21 cellular contexts compared by ENCODE assay signal in genomic region chr10:1516492-1517224, GRCh38.
DNase-seq lines count a peak whose midpoint lies in the region; ATAC-seq and TF ChIP-seq lines count a peak whose summit lies in the region.
"Had no signal": no experiment of that assay in that cellular context is flagged by ENCODE, and none has a peak within 500 bp of the region (broad histone marks: within the 10 kb centered on the region; RNA-seq: fewer than 3 reads in every experiment).

No MANE protein-coding gene starts in this region.

- intact Hi-C loops in cardiac septum (cut with DNase I) = no loop called here
- intact Hi-C loops in Right ventricle myocardium inferior (cut with DNase I) = no loop called here
- intact Hi-C loops in esophagus muscularis mucosa (cut with DNase I) = no loop called here
- intact Hi-C loops in sciatic nerve (cut with DNase I) = no loop called here
- intact Hi-C loops in lower lobe of right lung (cut with DNase I) = no loop called here

- H3K4me3 Mint-ChIP-seq in mesothelial cell of epicardium = no peak overlapping the region
- H3K4me3 Mint-ChIP-seq: CD8-positive, alpha-beta T cell had no signal

- no peak overlapping the region for H3K27ac Mint-ChIP-seq in mesothelial cell of epicardium
- H3K27ac Mint-ChIP-seq: CD8-positive, alpha-beta T cell had no signal

- H3K27me3 Mint-ChIP-seq in mesothelial cell of epicardium (ENCODE audit: low read depth) = peaks cover 24% of the 10 kb centered on the region

- H3K27ac ChIP-seq in esophagus muscularis mucosa (replicated peaks in 1 of 4) (no peak overlapping the region), lower lobe of right lung (no peak overlapping the region)
- H3K27ac ChIP-seq: BLaER1 had no signal

- no peak overlapping the region for H3K4me3 ChIP-seq in esophagus muscularis mucosa
- H3K4me3 ChIP-seq in lower lobe of right lung = no peak overlapping the region
- H3K4me3 ChIP-seq: BLaER1 had no signal

- H3K9me3 ChIP-seq in esophagus muscularis mucosa = no peaks in the 10 kb centered on the region
- no peaks in the 10 kb centered on the region for H3K9me3 ChIP-seq in lower lobe of right lung

- TF ChIP-seq CTCF in esophagus muscularis mucosa (IDR thresholded peaks at IDR 0.05) = no peak
- TF ChIP-seq CTCF in lower lobe of right lung (IDR thresholded peaks at IDR 0.05) = no peak
- no peak for TF ChIP-seq CTCF in mesothelial cell of epicardium (IDR thresholded peaks at IDR 0.05; ENCODE audit: unreplicated experiment)

- TF ChIP-seq EP300 in esophagus muscularis mucosa (IDR thresholded peaks at IDR 0.05) = no peak

- DNase-seq in cardiac septum (ENCODE audit: low spot score) (peak; percentile 49), Right ventricle myocardium inferior (ENCODE audit: missing footprints) (no peak), NCI-H774 (lab: John Stamatoyannopoulos, UW) (peak; percentile 59), esophagus muscularis mucosa (ENCODE audit: extremely low spot score) (peak; percentile 90), sciatic nerve (ENCODE audit: low spot score) (no peak), lower lobe of right lung (no peak), NCI-H1694 (lab: John Stamatoyannopoulos, UW) (no peak), mesothelial cell of epicardium (ENCODE audit: low spot score in 2 of 2, unreplicated experiment in 2 of 2) (no peak)
- DNase-seq: CD8-positive, alpha-beta T cell; DMS79 treated with DMSO at 0.1 percent for 48 hours; KBM-7; MV-4-11; NCI-H1930; NCI-H2171; NCI-H69; RPMI8226; SIG-M5; T-helper 1 cell had no signal

- H3K36me3 ChIP-seq in esophagus muscularis mucosa = no peaks in the 10 kb centered on the region
- no peaks in the 10 kb centered on the region for H3K36me3 ChIP-seq in lower lobe of right lung
- H3K36me3 ChIP-seq: BLaER1 had no signal

- ATAC-seq in Right ventricle myocardium inferior (no peak), sciatic nerve (peak; percentile 7), lower lobe of right lung (no peak)
- ATAC-seq: CD8-positive, alpha-beta T cell; HCT116; SK-N-SH treated with all-trans-retinoic acid at 6 μM for 48 hours had no signal

- no peaks in the 10 kb centered on the region for H3K4me1 ChIP-seq in esophagus muscularis mucosa
- H3K4me1 ChIP-seq in lower lobe of right lung = no peaks in the 10 kb centered on the region
- H3K4me1 ChIP-seq: BLaER1 had no signal

- no peaks in the 10 kb centered on the region for H3K9me3 Mint-ChIP-seq in mesothelial cell of epicardium
- H3K9me3 Mint-ChIP-seq: CD8-positive, alpha-beta T cell had no signal

- 64% methylated on average over 31 of the region's 31 CpGs for WGBS in esophagus muscularis mucosa

- H3K27me3 ChIP-seq in esophagus muscularis mucosa (peaks cover 0 to 36% (median 0%) of the 10 kb centered on the region in 4 donors), lower lobe of right lung (ENCODE audit: low read depth) (no peaks in the 10 kb centered on the region)
- H3K27me3 ChIP-seq: BLaER1 had no signal

- no peaks in the 10 kb centered on the region for H3K4me1 Mint-ChIP-seq in mesothelial cell of epicardium

- no peaks in the 10 kb centered on the region for H3K36me3 Mint-ChIP-seq in mesothelial cell of epicardium
- H3K36me3 Mint-ChIP-seq: CD8-positive, alpha-beta T cell had no signal

- TF ChIP-seq POLR2A in esophagus muscularis mucosa (IDR thresholded peaks at IDR 0.05; ENCODE audit: low read depth) = no peak

Comparison
In these comparisons a context has a peak if more than half of its experiments do, and no peak if none do; other contexts are left out.
1. DNase-seq: peak in cardiac septum (single experiment), NCI-H774 (single experiment) and esophagus muscularis mucosa (single experiment); none in Right ventricle myocardium inferior (single experiment), sciatic nerve (single experiment), lower lobe of right lung (single experiment), NCI-H1694 (single experiment) and mesothelial cell of epicardium (0 of 2).